17 cellular contexts compared by ENCODE assay signal in genomic region chr2:179768765-179769164, GRCh38.
DNase-seq lines count a peak whose midpoint lies in the region; ATAC-seq and TF ChIP-seq lines count a peak whose summit lies in the region.
"Had no signal": no experiment of that assay in that cellular context is flagged by ENCODE, and none has a peak within 500 bp of the region (broad histone marks: within the 10 kb centered on the region; RNA-seq: fewer than 3 reads in every experiment).

No MANE protein-coding gene starts in this region.

- H3K36me3 ChIP-seq in upper lobe of left lung, result no peaks in the 10 kb centered on the region
- H3K36me3 ChIP-seq: spleen had no signal

- peaks cover 9% of the 10 kb centered on the region for H3K27me3 Mint-ChIP-seq in T-helper 17 cell

- H3K27ac Mint-ChIP-seq in T-helper 17 cell, result no peak overlapping the region
- H3K27ac Mint-ChIP-seq: activated CD4-positive, alpha-beta T cell treated with anti-CD3 and anti-CD28 coated beads for 36 hours; activated naive CD4-positive, alpha-beta T cell treated with anti-CD3 and anti-CD28 coated beads, Interleukin-2, amount 50 U/mL, for 24 hours; CD4-positive, alpha-beta T cell had no signal

- H3K27me3 ChIP-seq in upper lobe of left lung, result no peaks in the 10 kb centered on the region

- in situ Hi-C loops in astrocyte of the spinal cord (cut with HindIII; ENCODE audit: low sequenced_read_pairs), result no loop called here

- H3K9me3 ChIP-seq in upper lobe of left lung, result no peaks in the 10 kb centered on the region
- H3K9me3 ChIP-seq in T-helper 17 cell (ENCODE audit: control insufficient read depth, low read length, poor library complexity, severe bottlenecking), result no peaks in the 10 kb centered on the region

- H3K4me1 ChIP-seq in upper lobe of left lung, result no peaks in the 10 kb centered on the region
- H3K4me1 ChIP-seq: spleen had no signal

- no peak for TF ChIP-seq POLR2A in upper lobe of left lung (IDR thresholded peaks at IDR 0.05)

- H3K4me1 Mint-ChIP-seq in T-helper 17 cell, result no peaks in the 10 kb centered on the region
- H3K4me1 Mint-ChIP-seq: activated CD4-positive, alpha-beta T cell treated with anti-CD3 and anti-CD28 coated beads for 36 hours; activated naive CD4-positive, alpha-beta T cell treated with anti-CD3 and anti-CD28 coated beads, Interleukin-2, amount 50 U/mL, for 24 hours had no signal

- TF ChIP-seq CTCF in astrocyte of the spinal cord (IDR thresholded peaks at IDR 0.05; ENCODE audit: low read depth, low read length), result no peak
- no peak for TF ChIP-seq CTCF in upper lobe of left lung (IDR thresholded peaks at IDR 0.05)

- H3K36me3 Mint-ChIP-seq in T-helper 17 cell (ENCODE audit: low read depth), result no peaks in the 10 kb centered on the region
- H3K36me3 Mint-ChIP-seq: activated naive CD4-positive, alpha-beta T cell treated with anti-CD3 and anti-CD28 coated beads, Interleukin-2, amount 50 U/mL, for 24 hours had no signal

- 45 to 58% methylated on average over 1 of the region's 1 CpG for WGBS in upper lobe of left lung, 2 donors

- H3K4me3 ChIP-seq in astrocyte of the spinal cord (ENCODE audit: low read depth, low read length) (no peak overlapping the region), upper lobe of left lung (no peak overlapping the region)
- H3K4me3 ChIP-seq: spleen had no signal

- no peak overlapping the region for H3K27ac ChIP-seq in upper lobe of left lung
- H3K27ac ChIP-seq: spleen had no signal

- intact Hi-C loops in left ventricle myocardium superior (cut with micrococcal nuclease), result no loop called here

- peak; percentile 92 for ATAC-seq in left ventricle myocardium superior
- no peak for ATAC-seq in upper lobe of left lung (ENCODE audit: low FRiP score in 2 of 2)
- no peak for ATAC-seq in T-helper 17 cell
- ATAC-seq: activated CD4-positive, alpha-beta T cell treated with anti-CD3 and anti-CD28 coated beads for 36 hours had no signal

- DNase-seq in M059J (ENCODE audit: low read depth) (peak; percentile 2), astrocyte of the spinal cord (ENCODE audit: low read depth, low spot score) (peak; percentile 66), left ventricle myocardium superior (no peak), putamen (ENCODE audit: low spot score) (peak; percentile 64), NCI-H146 treated with DMSO at 0.1 percent for 48 hours (lab: John Stamatoyannopoulos, UW; ENCODE audit: unreplicated experiment) (no peak), upper lobe of left lung (no peak), T-helper 17 cell (no peak)
- DNase-seq in stimulated activated CD4-positive, alpha-beta T cell treated with anti-CD3 and anti-CD28 coated beads, Interleukin-2, amount 100 ng/mL, for 24 hours, result no peak
- DNase-seq: activated CD4-positive, alpha-beta T cell treated with anti-CD3 and anti-CD28 coated beads for 36 hours; CD4-positive, alpha-beta T cell; H7; NCI-H1092; NCI-H2227 treated with DMSO at 0.1 percent for 48 hours; SIG-M5; spleen; T-helper 9 cell had no signal

- no peak for TF ChIP-seq EP300 in upper lobe of left lung (IDR thresholded peaks at IDR 0.05)

- no peak overlapping the region for H3K4me3 Mint-ChIP-seq in T-helper 17 cell
- H3K4me3 Mint-ChIP-seq: activated CD4-positive, alpha-beta T cell treated with anti-CD3 and anti-CD28 coated beads for 36 hours; activated naive CD4-positive, alpha-beta T cell treated with anti-CD3 and anti-CD28 coated beads, Interleukin-2, amount 50 U/mL, for 24 hours; CD4-positive, alpha-beta T cell had no signal

Comparison
In these comparisons a context has a peak if more than half of its experiments do, and no peak if none do; other contexts are left out.
1. DNase-seq: peak in M059J (single experiment), astrocyte of the spinal cord (single experiment) and putamen (single experiment); none in left ventricle myocardium superior (single experiment), NCI-H146 treated with DMSO at 0.1 percent for 48 hours (single experiment), upper lobe of left lung (0 of 2), T-helper 17 cell (0 of 3) and stimulated activated CD4-positive, alpha-beta T cell treated with anti-CD3 and anti-CD28 coated beads, Interleukin-2, amount 100 ng/mL, for 24 hours (0 of 2).